In genomic region chr16:66370786-66371684, GRCh38 we compare ENCODE assay signal across 32 cellular contexts. TPM values are rescaled to one million over a fixed set of nuclear protein-coding genes. Genes with fewer than 3 reads are reported as not detected.
DNase-seq lines count a peak whose midpoint lies in the region; ATAC-seq, FAIRE-seq and TF ChIP-seq lines count a peak whose summit lies in the region.
"Had no signal": no experiment of that assay in that cellular context is flagged by ENCODE, and none has a peak within 500 bp of the region (broad histone marks: within the 10 kb centered on the region; RNA-seq: fewer than 3 reads in every experiment).

No MANE protein-coding gene starts in this region.

- H3K9me2 ChIP-seq in GM23338 (ENCODE audit: insufficient read depth), result no peaks in the 10 kb centered on the region

- 61 to 74% (median 63%) methylated on average over 6 to 9 of the region's 9 CpGs for WGBS in heart left ventricle, 4 donors
- 43 to 57% (median 56%) methylated on average over 9 of the region's 9 CpGs for WGBS in ovary, 3 donors
- 36 to 55% methylated on average over 1 to 5 of the region's 9 CpGs for WGBS in esophagus squamous epithelium, 2 donors

- peaks cover 4% of the 10 kb centered on the region for H3K27me3 Mint-ChIP-seq in GM23338 (ENCODE audit: insufficient read depth, low read depth, poor library complexity)
- H3K27me3 Mint-ChIP-seq: activated CD8-positive, alpha-beta T cell treated with anti-CD3 and anti-CD28 coated beads for 36 hours had no signal

- FAIRE-seq in endothelial cell of umbilical vein (lab: Jason Lieb, UNC), result peak; percentile 60
- FAIRE-seq: astrocyte, GM12878 had no signal

- H3K4me1 Mint-ChIP-seq in GM23338, result peaks cover 17% of the 10 kb centered on the region

- no peaks in the 10 kb centered on the region for H3K9me1 ChIP-seq in endothelial cell of umbilical vein (replicated peaks; ENCODE audit: control insufficient read depth, extremely low read depth, insufficient read depth, low read length)

- H4K20me1 ChIP-seq in endothelial cell of umbilical vein (replicated peaks; ENCODE audit: control insufficient read depth, extremely low read depth, insufficient read depth, low read length), result no peaks in the 10 kb centered on the region
- no peaks in the 10 kb centered on the region for H4K20me1 ChIP-seq in GM23338 (replicated peaks; ENCODE audit: insufficient read depth)

- no peak overlapping the region for H3K4me3 Mint-ChIP-seq in GM23338
- H3K4me3 Mint-ChIP-seq: activated CD8-positive, alpha-beta T cell treated with anti-CD3 and anti-CD28 coated beads for 36 hours; CD4-positive, alpha-beta T cell; naive thymus-derived CD4-positive, alpha-beta T cell had no signal

- dilution Hi-C loops in endothelial cell of umbilical vein (cut with MboI; ENCODE audit: extremely low pct_ligation_motif_present, low sequenced_read_pairs), result no loop called here

- POLR2A ChIA-PET in endothelial cell of umbilical vein (lab: Charles Lee), result interaction anchor here (1.7 to 5.4 kb wide), 3 partner anchors 10 to 12 kb away, joined by 5 to 53 read pairs (median 5); no protein-coding TSS in a partner anchor

- no peaks in the 10 kb centered on the region for H3K9me3 ChIP-seq in heart left ventricle
- H3K9me3 ChIP-seq in endothelial cell of umbilical vein (replicated peaks; ENCODE audit: control insufficient read depth, insufficient read depth, low read length), result no peaks in the 10 kb centered on the region
- H3K9me3 ChIP-seq in ovary, result no peaks in the 10 kb centered on the region
- H3K9me3 ChIP-seq in tibial artery, result no peaks in the 10 kb centered on the region
- no peaks in the 10 kb centered on the region for H3K9me3 ChIP-seq in esophagus squamous epithelium
- H3K9me3 ChIP-seq: thoracic aorta had no signal

- H3K27me3 ChIP-seq in heart left ventricle (no peaks in the 10 kb centered on the region), endothelial cell of umbilical vein (ENCODE audit: control insufficient read depth in 2 of 2, insufficient read depth in 2 of 2, low read length in 2 of 2) (no peaks in the 10 kb centered on the region), ovary (no peaks in the 10 kb centered on the region), tibial artery (peaks cover 0 to 5% of the 10 kb centered on the region in 2 donors), esophagus squamous epithelium (no peaks in the 10 kb centered on the region), GM23338 (ENCODE audit: insufficient read depth) (no peaks in the 10 kb centered on the region)

- no peaks in the 10 kb centered on the region for H3K36me3 Mint-ChIP-seq in GM23338 (ENCODE audit: low read depth)
- H3K36me3 Mint-ChIP-seq: activated naive CD4-positive, alpha-beta T cell treated with anti-CD3 and anti-CD28 coated beads, Interleukin-2, amount 50 U/mL, for 72 hours; naive thymus-derived CD4-positive, alpha-beta T cell had no signal

- no peaks in the 10 kb centered on the region for H3K9me3 Mint-ChIP-seq in GM23338
- H3K9me3 Mint-ChIP-seq: activated CD8-positive, alpha-beta T cell treated with anti-CD3 and anti-CD28 coated beads for 36 hours; activated naive CD4-positive, alpha-beta T cell treated with anti-CD3 and anti-CD28 coated beads, Interleukin-2, amount 50 U/mL, for 72 hours; activated T-helper 2 cell treated with anti-CD3 and anti-CD28 coated beads, Interferon-gamma antibody, Interleukin-2, Interleukin-4, amounts not matched to agents 10 μg/mL and 5 μg/mL and 100 μg/mL, durations not matched to agents 14 hours and 24 hours and 36 hours; CD4-positive, alpha-beta T cell; naive thymus-derived CD4-positive, alpha-beta T cell had no signal

- intact Hi-C loops in heart left ventricle (cut with DNase I) (no loop called here), Right ventricle myocardium inferior (cut with DNase I) (no loop called here), endothelial cell of umbilical vein (cut with micrococcal nuclease) (no loop called here), ovary (cut with DNase I) (no loop called here), tibial artery (cut with DNase I; ENCODE audit: low total_unique reads) (no loop called here), esophagus squamous epithelium (cut with DNase I) (no loop called here)

- DNase-seq in heart left ventricle (no peak), Right ventricle myocardium inferior (ENCODE audit: missing footprints) (no peak), endothelial cell of umbilical vein (ENCODE audit: low read depth, low spot score) (no peak), ovary (peak in 3 of 5 donors; percentile 35 to 80 (median 63)), tibial artery (peak; percentile 17 to 57), esophagus squamous epithelium (lab: John Stamatoyannopoulos, UW) (no peak), GM23338 (ENCODE audit: low spot score) (no peak)
- DNase-seq: activated CD4-positive, alpha-beta T cell treated with anti-CD3 and anti-CD28 coated beads for 1 hour; activated CD8-positive, alpha-beta T cell treated with anti-CD3 and anti-CD28 coated beads for 36 hours; CD4-positive, alpha-beta T cell; central memory CD4-positive, alpha-beta T cell; DMS 273 treated with DMSO at 0.1 percent for 48 hours; EL; glutamatergic neuron; Karpas-422; naive thymus-derived CD4-positive, alpha-beta T cell; NCI-H1436 treated with DMSO at 0.1 percent for 48 hours; NCI-H2107; NCI-H446; NCI-H774; stimulated activated CD4-positive, alpha-beta T cell treated with anti-CD3 and anti-CD28 coated beads, Interleukin-4, amount 100 ng/mL, for 4 hours; stimulated activated naive CD4-positive, alpha-beta T cell; T-helper 17 cell had no signal

- peaks cover 0 to 3% (median 0%) of the 10 kb centered on the region in 9 donors for H3K36me3 ChIP-seq in heart left ventricle
- H3K36me3 ChIP-seq in endothelial cell of umbilical vein (ENCODE audit: control insufficient read depth in 2 of 2, extremely low read depth in 1 of 2, insufficient read depth in 2 of 2, low read length in 2 of 2), result peaks cover 25 to 31% of the 10 kb centered on the region in 2 experiments
- H3K36me3 ChIP-seq in ovary, result no peaks in the 10 kb centered on the region
- no peaks in the 10 kb centered on the region for H3K36me3 ChIP-seq in tibial artery
- no peaks in the 10 kb centered on the region for H3K36me3 ChIP-seq in esophagus squamous epithelium
- no peaks in the 10 kb centered on the region for H3K36me3 ChIP-seq in GM23338 (ENCODE audit: insufficient read depth)
- H3K36me3 ChIP-seq: thoracic aorta had no signal

- H3K4me3 ChIP-seq in heart left ventricle (peak overlapping the region in 10 of 12 donors; percentile 11 to 79 (median 64)), endothelial cell of umbilical vein (replicated peaks in 1 of 3; ENCODE audit: insufficient read depth in 1 of 3, low read depth in 1 of 3, low read length in 3 of 3) (peak overlapping the region in 2 of 3 experiments; percentile 3 to 49), ovary (no peak overlapping the region), tibial artery (no peak overlapping the region), esophagus squamous epithelium (no peak overlapping the region), GM23338 (no peak overlapping the region)
- H3K4me3 ChIP-seq: GM12878, thoracic aorta had no signal

- TF ChIP-seq POLR2A in heart left ventricle (IDR thresholded peaks at IDR 0.05) (no peak), endothelial cell of umbilical vein (IDR thresholded peaks at IDR 0.05; ENCODE audit: low read depth, low read length) (no peak), ovary (IDR thresholded peaks at IDR 0.05) (no peak), esophagus squamous epithelium (IDR thresholded peaks at IDR 0.05) (no peak)

- H2AFZ ChIP-seq in endothelial cell of umbilical vein (ENCODE audit: low read depth, low read length), result no peak overlapping the region
- H2AFZ ChIP-seq in GM23338, result no peak overlapping the region

- peaks cover 0 to 64% (median 16%) of the 10 kb centered on the region in 12 donors for H3K4me1 ChIP-seq in heart left ventricle
- H3K4me1 ChIP-seq in endothelial cell of umbilical vein (ENCODE audit: control insufficient read depth, extremely low read depth, insufficient read depth, low read length), result peaks cover 78% of the 10 kb centered on the region
- peaks cover 5% of the 10 kb centered on the region for H3K4me1 ChIP-seq in ovary (ENCODE audit: insufficient read depth)
- H3K4me1 ChIP-seq in tibial artery, result peaks cover 0 to 15% (median 0%) of the 10 kb centered on the region in 4 donors
- peaks cover 7 to 34% (median 10%) of the 10 kb centered on the region in 3 donors for H3K4me1 ChIP-seq in esophagus squamous epithelium
- H3K4me1 ChIP-seq in GM23338 (ENCODE audit: insufficient read depth), result peaks cover 9% of the 10 kb centered on the region; the same call in 1 of the 2 replicates

- ATAC-seq in heart left ventricle (no peak), Right ventricle myocardium inferior (no peak), HG02571 (IDR thresholded peaks at IDR 0.05; ENCODE audit: unreplicated experiment) (no peak), GM23338 (no peak)
- ATAC-seq: activated CD8-positive, alpha-beta T cell treated with anti-CD3 and anti-CD28 coated beads for 36 hours; activated naive CD4-positive, alpha-beta T cell treated with anti-CD3 and anti-CD28 coated beads, Interleukin-2, amount 50 U/mL, for 72 hours; GM12878; naive thymus-derived CD4-positive, alpha-beta T cell; SK-N-SH treated with all-trans-retinoic acid at 6 μM for 48 hours; T-helper 17 cell had no signal

- CTCF ChIA-PET in endothelial cell of umbilical vein (lab: Charles Lee), result interaction anchor here (8.8 to 9.6 kb wide), 2 partner anchors 14 to 28 kb away, joined by 66 to 126 read pairs; no protein-coding TSS in a partner anchor

- no TSS peak for BruUV-seq in endothelial cell of umbilical vein (replicated peaks; lab: Mats Ljungman, UMichigan)

- H3K4me2 ChIP-seq in endothelial cell of umbilical vein (ENCODE audit: insufficient read depth, low read length) (peak overlapping the region; percentile 92), GM23338 (no peak overlapping the region)

- no peak for TF ChIP-seq CTCF in heart left ventricle (IDR thresholded peaks at IDR 0.05)
- TF ChIP-seq CTCF in endothelial cell of umbilical vein (IDR thresholded peaks at IDR 0.05; ENCODE audit: extremely low read depth in 1 of 2, insufficient read depth in 1 of 2, low read depth in 1 of 2, low read length in 2 of 2), result no peak
- TF ChIP-seq CTCF in ovary (IDR thresholded peaks at IDR 0.05), result no peak
- TF ChIP-seq CTCF in tibial artery (IDR thresholded peaks at IDR 0.05), result no peak
- TF ChIP-seq CTCF in esophagus squamous epithelium (IDR thresholded peaks at IDR 0.05), result no peak
- TF ChIP-seq CTCF in GM23338 (conservative IDR thresholded peaks at IDR 0.05; ENCODE audit: low read depth in 2 of 2), result no peak

- H3F3A ChIP-seq in GM23338 (replicated peaks; ENCODE audit: low read depth), result no peaks in the 10 kb centered on the region

- H3K27ac ChIP-seq in heart left ventricle, result peak overlapping the region in 11 of 12 donors; percentile 16 to 95 (median 54)
- peak overlapping the region; percentile 40 for H3K27ac ChIP-seq in endothelial cell of umbilical vein (ENCODE audit: insufficient read depth, low read depth, low read length)
- H3K27ac ChIP-seq in ovary, result no peak overlapping the region
- no peak overlapping the region for H3K27ac ChIP-seq in tibial artery
- H3K27ac ChIP-seq in esophagus squamous epithelium, result peak overlapping the region in 2 of 4 donors; percentile 9 to 69
- no peak overlapping the region for H3K27ac ChIP-seq in GM23338 (ENCODE audit: low read depth)
- H3K27ac ChIP-seq: thoracic aorta had no signal

- no peak overlapping the region for H3K27ac Mint-ChIP-seq in GM23338
- H3K27ac Mint-ChIP-seq: activated CD8-positive, alpha-beta T cell treated with anti-CD3 and anti-CD28 coated beads for 36 hours; activated T-helper 2 cell treated with anti-CD3 and anti-CD28 coated beads, Interferon-gamma antibody, Interleukin-2, Interleukin-4, amounts not matched to agents 10 μg/mL and 5 μg/mL and 100 μg/mL, durations not matched to agents 14 hours and 24 hours and 36 hours; CD4-positive, alpha-beta T cell; naive thymus-derived CD4-positive, alpha-beta T cell; T-helper 17 cell had no signal

- H3K9ac ChIP-seq in endothelial cell of umbilical vein (replicated peaks; ENCODE audit: extremely low read depth, insufficient read depth, low read length), result peak overlapping the region; percentile 25

- peaks cover 89% of the 10 kb centered on the region for H3K79me2 ChIP-seq in endothelial cell of umbilical vein (ENCODE audit: control insufficient read depth, insufficient read depth, low read length)
- H3K79me2 ChIP-seq in GM23338 (replicated peaks; ENCODE audit: insufficient read depth), result no peaks in the 10 kb centered on the region

- TF ChIP-seq EP300 in ovary (IDR thresholded peaks at IDR 0.05), result no peak

RNA-seq across cellular contexts. Expression of gene CDH5, which starts 4.5 kb away (rescaled TPM):
- 100 to 1,000 TPM in 2 of 9 donors, 10 to 100 TPM in 7; 39.6 to 135 (median 63.3) TPM for total RNA-seq in heart left ventricle
- polyA plus RNA-seq in heart left ventricle, result 10 to 100 TPM; 24.9 to 62.3 TPM
- total RNA-seq in Right ventricle myocardium inferior, result 58.4 TPM
- total RNA-seq in endothelial cell of umbilical vein, result 765 and 804 TPM in 2 replicates
- 815 and 836 TPM in 2 replicates for polyA plus RNA-seq in endothelial cell of umbilical vein
- polyA plus RNA-seq in endothelial cell of umbilical vein (2011; cell fraction: cytosol; rRNA removed), result 612 and 674 TPM in 2 replicates
- polyA plus RNA-seq in endothelial cell of umbilical vein (2011; cell fraction: nucleus; rRNA removed), result 968 and 1,022 TPM in 2 replicates
- 660 and 706 TPM in 2 replicates for polyA plus RNA-seq in endothelial cell of umbilical vein (2012)
- polyA minus RNA-seq in endothelial cell of umbilical vein, result 1,106 and 1,227 TPM in 2 replicates
- 1.3 TPM for polyA minus RNA-seq in endothelial cell of umbilical vein (2011; cell fraction: cytosol; rRNA and poly(A)+ RNA removed)
- 678 and 739 TPM in 2 replicates for polyA minus RNA-seq in endothelial cell of umbilical vein (2011; cell fraction: nucleus; rRNA and poly(A)+ RNA removed)
- total RNA-seq in ovary, result 10 to 100 TPM in 4 of 7 donors, 1 to 10 TPM in 3; 6.0 to 24.7 (median 10.8) TPM
- 10 to 100 TPM; 18.7 to 36.8 TPM for polyA plus RNA-seq in ovary
- 10 to 100 TPM in 1 of 4 donors, 1 to 10 TPM in 3; 1.7 to 21.6 (median 8.0) TPM for total RNA-seq in esophagus squamous epithelium
- total RNA-seq in GM23338 (2014; rRNA removed; shearing (Covaris generic)), result not detected in 2 replicates
- 0.18 TPM in 1 of 2 replicates, not detected in the other for polyA plus RNA-seq in GM23338 (2016; fragmentation: Nextera tagmentation; extraction: Ambion mirVana)
- total RNA-seq: A172; activated CD8-positive, alpha-beta T cell treated with anti-CD3 and anti-CD28 coated beads for 36 hours; activated naive CD4-positive, alpha-beta T cell treated with anti-CD3 and anti-CD28 coated beads, Interleukin-2, amount 50 U/mL, for 72 hours; activated T-helper 2 cell treated with anti-CD3 and anti-CD28 coated beads, Interferon-gamma antibody, Interleukin-2, Interleukin-4, amounts not matched to agents 10 μg/mL and 5 μg/mL and 100 μg/mL, durations not matched to agents 14 hours and 24 hours and 36 hours; CD4-positive, alpha-beta T cell; GM12878; naive thymus-derived CD4-positive, alpha-beta T cell; RPMI7951; T-helper 17 cell had no signal
- polyA plus RNA-seq: GM12878; naive thymus-derived CD4-positive, alpha-beta T cell had no signal

RNA-seq across cellular contexts. Expression of gene BEAN1, which starts 56.1 kb away (rescaled TPM):
- total RNA-seq in heart left ventricle (1 to 10 TPM in 5 of 9 donors, under 1 TPM in 4; 0.58 to 7.9 (median 1.5) TPM), Right ventricle myocardium inferior (2.4 TPM), endothelial cell of umbilical vein (not detected in 2 replicates), ovary (1 to 10 TPM in 2 of 7 donors, under 1 TPM in 4, not detected in 1; 0.15 to 2.2 (median 0.54) TPM), esophagus squamous epithelium (1 to 10 TPM in 1 of 4 donors, under 1 TPM in 2, not detected in 1; 0.23 to 1.8 (median 0.76) TPM)
- polyA plus RNA-seq in heart left ventricle (1 to 10 TPM in 1 of 2 donors, under 1 TPM in 1; 0.30 to 8.8 TPM), endothelial cell of umbilical vein (not detected in 2 replicates), ovary (under 1 TPM; 0.62 to 0.72 TPM), GM23338 (2016; fragmentation: Nextera tagmentation; extraction: Ambion mirVana) (0.10 TPM in 1 of 2 replicates, not detected in the other)
- 0.03 TPM in 1 of 2 replicates, not detected in the other for polyA plus RNA-seq in endothelial cell of umbilical vein (2011; cell fraction: cytosol; rRNA removed)
- not detected in 2 replicates for polyA plus RNA-seq in endothelial cell of umbilical vein (2011; cell fraction: nucleus; rRNA removed)
- 0.21 TPM in 1 of 2 replicates, not detected in the other for polyA plus RNA-seq in endothelial cell of umbilical vein (2012)
- polyA minus RNA-seq in endothelial cell of umbilical vein, result not detected in 2 replicates
- not detected for polyA minus RNA-seq in endothelial cell of umbilical vein (2011; cell fraction: cytosol; rRNA and poly(A)+ RNA removed)
- polyA minus RNA-seq in endothelial cell of umbilical vein (2011; cell fraction: nucleus; rRNA and poly(A)+ RNA removed), result not detected in 2 replicates
- 0.07 TPM in 1 of 2 replicates, not detected in the other for total RNA-seq in GM23338 (2014; rRNA removed; shearing (Covaris generic))
- total RNA-seq: activated CD8-positive, alpha-beta T cell treated with anti-CD3 and anti-CD28 coated beads for 36 hours; activated naive CD4-positive, alpha-beta T cell treated with anti-CD3 and anti-CD28 coated beads, Interleukin-2, amount 50 U/mL, for 72 hours; activated T-helper 2 cell treated with anti-CD3 and anti-CD28 coated beads, Interferon-gamma antibody, Interleukin-2, Interleukin-4, amounts not matched to agents 10 μg/mL and 5 μg/mL and 100 μg/mL, durations not matched to agents 14 hours and 24 hours and 36 hours; CD4-positive, alpha-beta T cell; GM12878; naive thymus-derived CD4-positive, alpha-beta T cell; T-helper 17 cell had no signal
- polyA plus RNA-seq: GM12878; naive thymus-derived CD4-positive, alpha-beta T cell had no signal

Comparison
In these comparisons a context has a peak if more than half of its experiments do, and no peak if none do; other contexts are left out.
1. DNase-seq: peak in ovary (3 of 5) and tibial artery (2 of 2); none in heart left ventricle (0 of 5), Right ventricle myocardium inferior (single experiment), endothelial cell of umbilical vein (single experiment), esophagus squamous epithelium (single experiment) and GM23338 (single experiment).
2. H3K27ac ChIP-seq: peak in heart left ventricle (11 of 12) and endothelial cell of umbilical vein (single experiment); none in ovary (0 of 2), tibial artery (0 of 2) and GM23338 (single experiment).
3. H3K4me3 ChIP-seq: peak in heart left ventricle (10 of 12) and endothelial cell of umbilical vein (2 of 3); none in ovary (single experiment), tibial artery (0 of 2), esophagus squamous epithelium (0 of 4) and GM23338 (single experiment).